ENCODE assay signal across 8 cellular contexts in the genomic region with DNA sequence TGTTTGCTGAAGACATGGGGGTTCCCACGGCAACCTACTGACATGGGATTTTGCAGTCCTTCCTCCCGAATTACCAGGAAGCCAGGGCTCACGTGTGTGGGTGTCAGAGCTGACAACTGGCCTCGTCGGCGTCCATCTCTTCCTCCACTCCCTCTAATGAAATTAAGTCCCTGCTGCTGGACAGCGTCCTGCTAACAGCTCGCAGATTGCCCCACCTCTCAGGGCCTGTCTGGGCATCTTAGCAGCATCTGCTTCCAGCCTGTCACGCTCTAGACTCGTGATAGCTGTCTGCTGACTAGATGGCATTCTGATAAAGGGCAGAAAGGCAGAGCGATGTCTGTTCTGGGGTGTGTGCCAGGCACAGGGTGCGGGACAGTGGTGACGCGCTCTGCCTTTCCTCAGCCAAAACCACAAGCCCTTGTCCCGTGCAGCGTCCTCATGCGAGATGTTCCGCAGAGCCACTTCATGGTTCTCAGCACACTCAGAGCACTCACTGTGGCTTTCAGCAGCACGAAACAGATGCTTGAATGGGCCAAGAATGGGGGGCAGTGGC.
DNase-seq lines count a peak whose midpoint lies in the region; TF ChIP-seq lines count a peak whose summit lies in the region.

No MANE protein-coding gene starts in this region.

- H3K27me3 ChIP-seq in BJ (ENCODE audit: control insufficient read depth, insufficient read depth, low read length) (peaks cover 6% of the 10 kb centered on the region), uterus (no peaks in the 10 kb centered on the region)

- H3K9me3 ChIP-seq in uterus, result no peaks in the 10 kb centered on the region

- no peak for TF ChIP-seq POLR2A in uterus (IDR thresholded peaks at IDR 0.05)

- intact Hi-C loops in posterior cingulate gyrus (cut with DNase I) (no loop called here), uterus (cut with DNase I; ENCODE audit: low total_unique reads) (no loop called here)

- no peaks in the 10 kb centered on the region for H3K4me1 ChIP-seq in uterus

- TF ChIP-seq CTCF in BJ (IDR thresholded peaks at IDR 0.05; ENCODE audit: insufficient read depth, low read depth, low read length), result no peak
- no peak for TF ChIP-seq CTCF in foreskin fibroblast (IDR thresholded peaks at IDR 0.05; ENCODE audit: low read depth, low read length)
- no peak for TF ChIP-seq CTCF in uterus (IDR thresholded peaks at IDR 0.05)
- TF ChIP-seq CTCF in GM20000 (IDR thresholded peaks at IDR 0.05; ENCODE audit: extremely low read depth, missing control alignments), result no peak

- DNase-seq in BJ (ENCODE audit: low read depth) (peak; percentile 76), NCI-H1694 treated with DMSO at 0.1 percent for 48 hours (lab: John Stamatoyannopoulos, UW) (peak; percentile 79), activated gamma-delta T cell (lab: John Stamatoyannopoulos, UW) (peak; percentile 12), foreskin fibroblast (peak; percentile 89 to 95), posterior cingulate gyrus (peak in 8 of 10 donors; percentile 34 to 90 (median 55)), uterus (peak; percentile 17 to 22), GM20000 (ENCODE audit: low spot score) (no peak), NOMO-1 (lab: John Stamatoyannopoulos, UW; ENCODE audit: unreplicated experiment in 2 of 2) (no peak)

- H3K27ac ChIP-seq in uterus, result no peak overlapping the region

- no peak overlapping the region for H3K4me3 ChIP-seq in BJ (ENCODE audit: low read depth, low read length)
- H3K4me3 ChIP-seq in foreskin fibroblast (ENCODE audit: low read depth in 1 of 2, low read length in 2 of 2), result no peak overlapping the region
- H3K4me3 ChIP-seq in uterus, result no peak overlapping the region

- POLR2A ChIA-PET in BJ (lab: Charles Lee), result no interaction called here

- H3K36me3 ChIP-seq in BJ (ENCODE audit: control insufficient read depth, insufficient read depth, low read length) (no peaks in the 10 kb centered on the region), uterus (no peaks in the 10 kb centered on the region)

- CTCF ChIA-PET in BJ (lab: Yijun Ruan, JAX), result interaction anchor here (1.4 to 2.6 kb wide), 2 partner anchors 19 to 47 kb away, joined by 3 to 7 read pairs; no protein-coding TSS in a partner anchor

Comparison
In these comparisons a context has a peak if more than half of its experiments do, and no peak if none do; other contexts are left out.
1. DNase-seq: peak in BJ (single experiment), NCI-H1694 treated with DMSO at 0.1 percent for 48 hours (single experiment), activated gamma-delta T cell (single experiment), foreskin fibroblast (2 of 2), posterior cingulate gyrus (8 of 10) and uterus (2 of 2); none in GM20000 (single experiment) and NOMO-1 (0 of 2).